18 cellular contexts compared by ENCODE assay signal in genomic region chr6:111631930-111632460, GRCh38. TPM values are rescaled to one million over a fixed set of nuclear protein-coding genes. Genes with fewer than 3 reads are reported as not detected.
DNase-seq lines count a peak whose midpoint lies in the region; ATAC-seq and TF ChIP-seq lines count a peak whose summit lies in the region.
"Had no signal": no experiment of that assay in that cellular context is flagged by ENCODE, and none has a peak within 500 bp of the region (broad histone marks: within the 10 kb centered on the region; RNA-seq: fewer than 3 reads in every experiment).

No MANE protein-coding gene starts in this region.

- H2BK120ac ChIP-seq in neuronal stem cell (ENCODE audit: low read depth, low read length) = no peak overlapping the region

- no peaks in the 10 kb centered on the region for H3K79me1 ChIP-seq in neuronal stem cell (ENCODE audit: low read depth, low read length)

- H3K4me2 ChIP-seq in BLaER1 (peak overlapping the region; percentile 57), neuronal stem cell (ENCODE audit: insufficient read depth, low read length, poor library complexity, severe bottlenecking) (no peak overlapping the region)

- H3K4me1 ChIP-seq in BLaER1 (peaks cover 35% of the 10 kb centered on the region), body of pancreas (no peaks in the 10 kb centered on the region), neuronal stem cell (ENCODE audit: control insufficient read depth in 2 of 2, insufficient read depth in 1 of 2, low read depth in 1 of 2, low read length in 2 of 2) (peaks cover 9 to 11% of the 10 kb centered on the region in 2 donors)

- H2BK12ac ChIP-seq in neuronal stem cell (ENCODE audit: low read length) = no peak overlapping the region

- H2AFZ ChIP-seq in neuronal stem cell (ENCODE audit: low read length) = no peak overlapping the region

- ATAC-seq in body of pancreas = peak; percentile 35
- ATAC-seq: activated CD4-positive, CD25-positive, alpha-beta regulatory T cell treated with anti-CD3 and anti-CD28 coated beads, Interleukin-2, amount 50 U/mL, for 24 hours had no signal

- H3K18ac ChIP-seq in neuronal stem cell (ENCODE audit: low read length) = no peak overlapping the region

- intact Hi-C loops in body of pancreas (cut with DNase I) = no loop called here
- intact Hi-C loops in posterior cingulate gyrus (cut with DNase I) = no loop called here

- TF ChIP-seq POLR2A in body of pancreas (IDR thresholded peaks at IDR 0.05) = no peak

- H3K27ac ChIP-seq in BLaER1 = no peak overlapping the region
- no peak overlapping the region for H3K27ac ChIP-seq in body of pancreas
- H3K27ac ChIP-seq in neuronal stem cell (replicated peaks; ENCODE audit: low read length) = no peak overlapping the region
- H3K27ac ChIP-seq: RWPE1 had no signal

- H2BK15ac ChIP-seq in neuronal stem cell (ENCODE audit: low read length) = no peak overlapping the region

- no peak overlapping the region for H2AK5ac ChIP-seq in neuronal stem cell (ENCODE audit: low read depth, low read length)

- H3K36me3 ChIP-seq in BLaER1 = no peaks in the 10 kb centered on the region
- H3K36me3 ChIP-seq in body of pancreas (replicated peaks in 1 of 2; ENCODE audit: insufficient read depth in 1 of 2, low read depth in 2 of 2) = no peaks in the 10 kb centered on the region
- no peaks in the 10 kb centered on the region for H3K36me3 ChIP-seq in neuronal stem cell (replicated peaks in 1 of 2; ENCODE audit: control insufficient read depth in 2 of 2, insufficient read depth in 2 of 2, low read length in 2 of 2)

- H3K9ac ChIP-seq in BLaER1 (no peak overlapping the region), neuronal stem cell (ENCODE audit: low read depth, low read length, poor library complexity) (no peak overlapping the region)

- no peak overlapping the region for H2BK5ac ChIP-seq in neuronal stem cell (ENCODE audit: low read length)

- H4K8ac ChIP-seq in neuronal stem cell (ENCODE audit: low read depth, low read length) = no peak overlapping the region

- H3K9me3 ChIP-seq in BLaER1 = peaks cover 6% of the 10 kb centered on the region; the same call in 1 of the 2 replicates
- no peaks in the 10 kb centered on the region for H3K9me3 ChIP-seq in body of pancreas
- H3K9me3 ChIP-seq in neuronal stem cell (replicated peaks in 1 of 2; ENCODE audit: control insufficient read depth in 2 of 2, insufficient read depth in 1 of 2, low read depth in 1 of 2, low read length in 2 of 2) = peaks cover 0 to 5% of the 10 kb centered on the region in 2 donors

- 37 to 45% methylated on average over 8 of the region's 8 CpGs for WGBS in body of pancreas, 2 donors
- WGBS in neuronal stem cell (ENCODE audit: extremely low coverage in 2 of 2, insufficient read length in 2 of 2, insufficient replicate concordance in 1 of 2), 2 donors = no CpG with 5 or more reads among the region's 8 CpGs

- H4K91ac ChIP-seq in neuronal stem cell (ENCODE audit: low read depth, low read length, poor library complexity) = no peak overlapping the region

- DNase-seq in HEK293T (ENCODE audit: extremely low spot score) (no peak), body of pancreas (peak in 3 of 4 donors; percentile 29 to 39 (median 30)), neuronal stem cell (ENCODE audit: low spot score) (no peak), NCI-H146 treated with DMSO at 0.1 percent for 48 hours (lab: John Stamatoyannopoulos, UW; ENCODE audit: unreplicated experiment) (no peak), posterior cingulate gyrus (no peak), AG08396 (ENCODE audit: low spot score) (no peak), activated T-cell treated with anti-CD3 and anti-CD28 coated beads for 4 hours (no peak)
- DNase-seq: activated T-cell treated with anti-CD3 and anti-CD28 coated beads, Interleukin-2, amount 50 U/mL, for 24 hours; C1 segment of cervical spinal cord; GDM1; NCI-H1048; NCI-H524; occipital lobe; T-helper 1 cell; trophoblast cell had no signal

- H4K20me1 ChIP-seq in BLaER1 = no peaks in the 10 kb centered on the region

- no peak overlapping the region for H3K4ac ChIP-seq in neuronal stem cell (ENCODE audit: low read length)

- TF ChIP-seq CTCF in body of pancreas (IDR thresholded peaks at IDR 0.05) = no peak

- peak overlapping the region; percentile 9 for H3K14ac ChIP-seq in neuronal stem cell (ENCODE audit: low read length)

- CTCF ChIA-PET in HEK293T (lab: Yijun Ruan, JAX) = interaction anchor here (1.5 kb wide), 1 partner anchor 10 kb away, joined by 3 read pairs; no protein-coding TSS in a partner anchor

- no peaks in the 10 kb centered on the region for H3K27me3 ChIP-seq in BLaER1
- H3K27me3 ChIP-seq in body of pancreas = no peaks in the 10 kb centered on the region
- no peaks in the 10 kb centered on the region for H3K27me3 ChIP-seq in neuronal stem cell (ENCODE audit: control insufficient read depth in 3 of 3, insufficient read depth in 3 of 3, low read depth in 1 of 3, low read length in 3 of 3)

- POLR2A ChIA-PET in HEK293T (lab: Yijun Ruan, JAX) = interaction anchor here (0.5 to 1.0 kb wide), 2 partner anchors 27 to 149 kb away, joined by 3 read pairs; partner anchors contain the start of gene REV3L

- H3K4me3 ChIP-seq in BLaER1 (no peak overlapping the region), body of pancreas (no peak overlapping the region), neuronal stem cell (ENCODE audit: low read length in 2 of 2) (no peak overlapping the region)

- no peak overlapping the region for H3K23ac ChIP-seq in neuronal stem cell (ENCODE audit: low read depth, low read length, poor library complexity)

TF ChIP-seq in HEK293T, 16 proteins besides CTCF, POLR2A, EP300 and RAD21:
- TF ChIP-seq PKNOX1 (IDR thresholded peaks at IDR 0.05) = peak; percentile 86
- TF ChIP-seq SP1 (IDR thresholded peaks at IDR 0.05) = no peak

RNA-seq across cellular contexts. Expression of gene TRAF3IP2, which starts 26.3 kb away (rescaled TPM):
- 10 to 100 TPM; 15.8 to 29.0 TPM for total RNA-seq in body of pancreas
- polyA plus RNA-seq in neuronal stem cell (2013, experiment 1 of 2) = 2.5 TPM
- 2.1 TPM for polyA plus RNA-seq in neuronal stem cell (2013, experiment 2 of 2)

Comparison
In these comparisons a context has a peak if more than half of its experiments do, and no peak if none do; other contexts are left out.
1. DNase-seq: peak in body of pancreas (3 of 4); none in HEK293T (single experiment), neuronal stem cell (single experiment), NCI-H146 treated with DMSO at 0.1 percent for 48 hours (single experiment), posterior cingulate gyrus (0 of 10), AG08396 (single experiment) and activated T-cell treated with anti-CD3 and anti-CD28 coated beads for 4 hours (single experiment).